In the genomic region with DNA sequence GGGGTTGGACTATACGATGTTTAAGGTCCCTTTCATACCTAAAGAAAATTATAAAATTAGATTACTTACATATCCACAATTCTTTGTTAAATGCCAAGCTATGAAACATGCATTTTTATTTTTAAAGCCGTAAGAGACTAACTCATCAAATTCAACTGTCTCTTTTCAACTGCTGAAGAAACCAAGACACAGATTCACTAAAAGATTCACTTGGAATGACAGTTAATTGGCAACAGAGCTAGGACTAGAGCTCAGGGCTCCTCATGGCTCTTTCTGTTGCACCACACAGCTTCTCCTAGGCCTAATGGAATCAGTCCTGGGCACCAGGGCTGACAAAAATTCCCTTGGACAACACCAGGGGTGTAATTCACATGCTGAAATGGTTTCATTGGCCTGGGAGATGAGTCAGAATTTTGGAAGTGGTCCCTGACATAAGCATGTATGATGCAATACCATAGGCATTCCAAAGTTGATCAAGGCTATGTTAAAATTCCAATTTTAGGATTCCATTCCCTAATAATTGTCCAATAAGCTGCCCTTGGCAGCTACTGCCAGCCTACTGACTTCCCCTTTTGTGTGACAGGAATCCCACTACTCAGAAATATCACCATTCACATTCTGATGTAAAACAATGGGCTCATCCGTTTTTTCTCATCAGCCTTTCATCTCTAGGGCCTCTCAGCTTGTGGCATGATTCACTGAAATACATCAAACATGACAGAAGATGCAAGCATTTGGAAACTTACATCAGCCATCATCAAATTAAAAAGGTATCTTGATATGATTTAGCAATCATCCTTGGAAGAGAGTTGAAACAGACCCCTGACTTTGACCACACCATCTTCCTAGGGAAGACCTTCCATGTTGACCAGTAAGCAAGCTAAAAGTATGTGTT, we compare ENCODE assay signal across 10 cellular contexts. TPM values are rescaled to one million over a fixed set of nuclear protein-coding genes. Genes with fewer than 3 reads are reported as not detected.
DNase-seq lines count a peak whose midpoint lies in the region; ATAC-seq and TF ChIP-seq lines count a peak whose summit lies in the region.
"Had no signal": no experiment of that assay in that cellular context is flagged by ENCODE, and none has a peak within 500 bp of the region (broad histone marks: within the 10 kb centered on the region; RNA-seq: fewer than 3 reads in every experiment).

No MANE protein-coding gene starts in this region.

- H3K27me3 Mint-ChIP-seq in GM23338 (ENCODE audit: insufficient read depth, low read depth, poor library complexity) (no peaks in the 10 kb centered on the region), osteocyte (ENCODE audit: unreplicated experiment) (no peaks in the 10 kb centered on the region)

- intact Hi-C loops in PC-9 (cut with micrococcal nuclease; ENCODE audit: unreplicated experiment) = no loop called here

- H3K27ac ChIP-seq in GM23338 (ENCODE audit: low read depth) (no peak overlapping the region), PC-9 (peak overlapping the region; percentile 85)

- H3K9me3 ChIP-seq in PC-9 (ENCODE audit: insufficient read depth, low read depth) = peaks cover 5% of the 10 kb centered on the region

- H3K4me3 Mint-ChIP-seq in GM23338 (no peak overlapping the region), osteocyte (ENCODE audit: unreplicated experiment) (no peak overlapping the region)

- BruUV-seq in PC-9 (replicated peaks; lab: Mats Ljungman, UMichigan) = no TSS peak

- CTCF ChIA-PET in PC-9 (lab: Charles Lee) = interaction anchor here (1.2 kb wide), 1 partner anchor 160 kb away, joined by 5 read pairs; no protein-coding TSS in a partner anchor

- H3K4me3 ChIP-seq in GM23338 = no peak overlapping the region
- H3K4me3 ChIP-seq in PC-9 = no peak overlapping the region
- no peak overlapping the region for H3K4me3 ChIP-seq in epithelial cell of esophagus (ENCODE audit: low read length)

- no peaks in the 10 kb centered on the region for H3K36me3 ChIP-seq in GM23338 (ENCODE audit: insufficient read depth)
- H3K36me3 ChIP-seq in PC-9 (ENCODE audit: low read depth) = no peaks in the 10 kb centered on the region

- peaks cover 8% of the 10 kb centered on the region; the same call in 2 of the 3 replicates for H3K9me3 Mint-ChIP-seq in GM23338
- H3K9me3 Mint-ChIP-seq in osteocyte (ENCODE audit: unreplicated experiment) = peaks cover 2% of the 10 kb centered on the region

- H3K36me3 Mint-ChIP-seq in GM23338 (ENCODE audit: low read depth) = 0 out of 3 replicates have a peak, but pooled peaks cover 5% of the 10 kb centered on the region
- H3K36me3 Mint-ChIP-seq in osteocyte (ENCODE audit: unreplicated experiment) = no peaks in the 10 kb centered on the region

- DNase-seq in GM23338 (ENCODE audit: low spot score) (peak; percentile 9), PC-9 (peak in 1 of 2 experiments; percentile 60), epithelial cell of esophagus (ENCODE audit: low read depth) (peak; percentile 71), osteocyte (ENCODE audit: extremely low spot score, unreplicated experiment) (no peak)
- DNase-seq in activated naive CD4-positive, alpha-beta T cell treated with Interleukin-2 at 50 U/mL for 16 hours = no peak
- DNase-seq: anterior cingulate cortex; NCI-H146; stimulated activated CD4-positive, alpha-beta T cell treated with anti-CD3 and anti-CD28 coated beads, Interleukin-4, amount 100 ng/mL, for 24 hours had no signal

- H3K79me2 ChIP-seq in GM23338 (replicated peaks; ENCODE audit: insufficient read depth) (no peaks in the 10 kb centered on the region), PC-9 (ENCODE audit: low read depth) (no peaks in the 10 kb centered on the region)

- H4K20me1 ChIP-seq in GM23338 (replicated peaks; ENCODE audit: insufficient read depth) = no peaks in the 10 kb centered on the region
- no peaks in the 10 kb centered on the region for H4K20me1 ChIP-seq in PC-9 (ENCODE audit: insufficient read depth)

- H3K4me2 ChIP-seq in GM23338 (no peak overlapping the region), PC-9 (peak overlapping the region; percentile 46)

- H3K9me2 ChIP-seq in GM23338 (ENCODE audit: insufficient read depth) (no peaks in the 10 kb centered on the region), PC-9 (ENCODE audit: insufficient read depth) (no peaks in the 10 kb centered on the region)

- H3K4me1 Mint-ChIP-seq in GM23338 (peaks cover 10% of the 10 kb centered on the region), osteocyte (ENCODE audit: unreplicated experiment) (peaks cover 20% of the 10 kb centered on the region)

- POLR2A ChIA-PET in PC-9 (lab: Charles Lee; ENCODE audit: unreplicated experiment) = no interaction called here

- H3K4me1 ChIP-seq in GM23338 (ENCODE audit: insufficient read depth) = no peaks in the 10 kb centered on the region; the same call in 1 of the 2 replicates
- peaks cover 35% of the 10 kb centered on the region for H3K4me1 ChIP-seq in PC-9 (replicated peaks; ENCODE audit: insufficient read depth)

- H3K27me3 ChIP-seq in GM23338 (ENCODE audit: insufficient read depth) = no peaks in the 10 kb centered on the region
- no peaks in the 10 kb centered on the region for H3K27me3 ChIP-seq in PC-9 (ENCODE audit: insufficient read depth, low read depth)

- H3F3A ChIP-seq in GM23338 (replicated peaks; ENCODE audit: low read depth) (no peaks in the 10 kb centered on the region), PC-9 (ENCODE audit: insufficient read depth, low read depth) (peaks cover 14% of the 10 kb centered on the region; the same call in 1 of the 2 replicates)

- ATAC-seq in GM23338 (no peak), HG03045 (IDR thresholded peaks at IDR 0.05; ENCODE audit: unreplicated experiment) (no peak), HG03354 (IDR thresholded peaks at IDR 0.05; ENCODE audit: poor library complexity, severe bottlenecking, unreplicated experiment) (no peak)

- peak overlapping the region; percentile 47; the same call in 1 of the 2 replicates for H2AFZ ChIP-seq in GM23338
- peak overlapping the region; percentile 36; the same call in 1 of the 2 replicates for H2AFZ ChIP-seq in PC-9

- H3K27ac Mint-ChIP-seq in GM23338 (peak overlapping the region; percentile 58), osteocyte (ENCODE audit: unreplicated experiment) (peak overlapping the region; percentile 71)

- TF ChIP-seq CTCF in GM23338 (conservative IDR thresholded peaks at IDR 0.05; ENCODE audit: low read depth in 2 of 2) (no peak), PC-9 (conservative IDR thresholded peaks at IDR 0.05) (peak; percentile 19; the same call in 1 of the 2 replicates), epithelial cell of esophagus (IDR thresholded peaks at IDR 0.05; ENCODE audit: insufficient read depth, low read depth, low read length, missing control alignments) (peak; percentile 31), osteocyte (IDR thresholded peaks at IDR 0.05) (no peak)

TF ChIP-seq in GM23338, 12 proteins besides CTCF, POLR2A, EP300 and RAD21:
- TF ChIP-seq STAT1 (IDR thresholded peaks at IDR 0.05; ENCODE audit: unreplicated experiment) (no peak), NANOG (IDR thresholded peaks at IDR 0.05; ENCODE audit: borderline replicate concordance) (peak; percentile 4; the same call in 1 of the 2 replicates)
TF ChIP-seq in GM23338: peak in this region for 1.

RNA-seq across cellular contexts. Expression of gene PLAC1, which starts 54.2 kb away (rescaled TPM):
- total RNA-seq in GM23338 (2014; rRNA removed; shearing (Covaris generic)) = 0.83 TPM in 1 of 2 replicates, not detected in the other
- polyA plus RNA-seq in GM23338 (2016; fragmentation: Nextera tagmentation; extraction: Ambion mirVana) = 0.50 and 0.89 TPM in 2 replicates
- 0.58 and 2.1 TPM in 2 replicates for total RNA-seq in PC-9 (2021)
- total RNA-seq in osteocyte = not detected in 2 replicates

Comparison
In these comparisons a context has a peak if more than half of its experiments do, and no peak if none do; other contexts are left out.
1. DNase-seq: peak in GM23338 (single experiment) and epithelial cell of esophagus (single experiment); none in osteocyte (single experiment) and activated naive CD4-positive, alpha-beta T cell treated with Interleukin-2 at 50 U/mL for 16 hours (single experiment).
2. CTCF ChIP-seq: peak in PC-9 (single experiment) and epithelial cell of esophagus (single experiment); none in GM23338 (0 of 2) and osteocyte (single experiment).